8 cellular contexts compared by ENCODE assay signal in the genomic region with DNA sequence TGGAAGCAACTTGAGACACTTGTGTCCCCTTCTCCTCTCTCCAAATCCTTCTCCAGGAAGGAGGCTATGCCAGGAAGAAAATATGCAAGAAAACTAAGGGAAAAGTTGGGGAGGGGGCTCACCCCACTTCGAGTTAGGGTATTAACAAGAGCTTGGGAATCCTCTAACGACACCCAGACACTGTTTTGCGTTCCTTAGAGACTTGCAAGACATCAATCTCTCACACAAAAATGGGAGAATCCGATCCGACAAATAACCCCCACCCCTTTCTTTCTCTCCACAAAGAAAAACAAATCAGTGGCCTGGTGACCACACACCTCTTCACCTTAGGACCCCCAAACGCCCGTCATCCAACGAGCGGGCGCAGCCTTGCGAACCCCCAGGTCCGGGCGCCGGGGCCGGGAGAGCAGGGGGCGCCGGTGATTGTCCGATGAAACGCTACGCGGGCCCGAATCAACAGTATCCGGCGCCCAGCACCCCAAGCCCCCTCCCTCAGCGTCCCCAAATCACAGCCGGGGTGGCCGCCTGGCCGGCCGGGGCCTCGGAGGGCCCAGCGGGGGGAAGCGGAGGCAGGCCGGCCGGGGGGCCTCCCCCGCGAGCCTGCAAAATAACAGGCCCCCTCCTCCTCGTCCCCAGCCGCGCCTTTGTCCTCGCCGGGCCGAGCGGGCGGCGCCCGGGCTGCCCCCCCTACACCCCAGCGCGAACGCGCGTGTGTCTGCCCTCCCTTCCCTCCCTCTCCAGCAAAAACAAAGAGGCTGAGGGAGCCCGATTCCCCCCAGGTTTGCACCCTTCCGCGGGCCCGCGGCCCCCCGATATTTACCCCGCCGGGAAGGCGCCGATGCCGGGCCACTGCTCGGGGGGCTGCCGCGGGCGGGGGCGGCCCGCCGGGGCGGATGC. TPM values are rescaled to one million over a fixed set of nuclear protein-coding genes. Genes with fewer than 3 reads are reported as not detected.
A peak's percentile ranks its signal among the peaks of the same experiment; 100 is the strongest.
DNase-seq lines count a peak whose midpoint lies in the region; ATAC-seq and TF ChIP-seq lines count a peak whose summit lies in the region.

No MANE protein-coding gene starts in this region.

- CTCF ChIA-PET in CD8-positive, alpha-beta memory T cell (lab: Charles Lee) = no interaction called here
- CTCF ChIA-PET in activated naive CD4-positive, alpha-beta T cell treated with anti-CD3 and anti-CD28 coated beads, Interleukin-2, amount 10 ng/mL, durations not matched to agents 7 days and 5 days (lab: Charles Lee) = no interaction called here

- no peak; the same call in 1 of the 2 replicates for TF ChIP-seq CTCF in HFFc6 (IDR thresholded peaks at IDR 0.05)
- TF ChIP-seq CTCF in foreskin fibroblast (IDR thresholded peaks at IDR 0.05; ENCODE audit: low read depth, low read length) = no peak
- TF ChIP-seq CTCF in natural killer cell (IDR thresholded peaks at IDR 0.05) = no peak

- intact Hi-C loops in natural killer cell (cut with micrococcal nuclease) = loop anchor here (2.0 to 10.0 kb wide), 2 partner anchors 44 to 112 kb away; a partner anchor contains a TSS

- DNase-seq in CD8-positive, alpha-beta memory T cell = peak; percentile 40 to 76 (median 63)
- DNase-seq in HFFc6 = peak; percentile 36
- peak; percentile 58 for DNase-seq in RPMI8226
- peak; percentile 70 for DNase-seq in activated naive CD4-positive, alpha-beta T cell treated with anti-CD3 and anti-CD28 coated beads, Interleukin-2, amount 10 ng/mL, durations not matched to agents 7 days and 5 days
- peak in 1 of 2 donors; percentile 83 for DNase-seq in foreskin fibroblast
- peak; percentile 64 for DNase-seq in natural killer cell

- POLR2A ChIA-PET in CD8-positive, alpha-beta memory T cell (lab: Charles Lee) = no interaction called here

- WGBS in thymus = under 1% methylated on average over 70 of the region's 70 CpGs

- H3K36me3 ChIP-seq in CD8-positive, alpha-beta memory T cell (ENCODE audit: insufficient read depth, low read length) = no peaks in the 10 kb centered on the region
- H3K36me3 ChIP-seq in thymus (ENCODE audit: control insufficient read depth, insufficient read depth) = peaks cover 18% of the 10 kb centered on the region

- peak overlapping the region; percentile 86 to 95 (median 90) for H3K4me3 Mint-ChIP-seq in CD8-positive, alpha-beta memory T cell
- peak overlapping the region; percentile 97 for H3K4me3 Mint-ChIP-seq in HFFc6
- H3K4me3 Mint-ChIP-seq in activated naive CD4-positive, alpha-beta T cell treated with anti-CD3 and anti-CD28 coated beads, Interleukin-2, amount 10 ng/mL, durations not matched to agents 7 days and 5 days = peak overlapping the region; percentile 83
- peak overlapping the region; percentile 90 for H3K4me3 Mint-ChIP-seq in natural killer cell

- no peaks in the 10 kb centered on the region for H3K27me3 ChIP-seq in CD8-positive, alpha-beta memory T cell (ENCODE audit: insufficient read depth, low read length, poor library complexity, severe bottlenecking)
- H3K27me3 ChIP-seq in thymus (ENCODE audit: control insufficient read depth, insufficient read depth) = no peaks in the 10 kb centered on the region

- H3K27me3 Mint-ChIP-seq in CD8-positive, alpha-beta memory T cell = no peaks in the 10 kb centered on the region
- peaks cover 17% of the 10 kb centered on the region for H3K27me3 Mint-ChIP-seq in HFFc6 (ENCODE audit: insufficient read depth)
- H3K27me3 Mint-ChIP-seq in activated naive CD4-positive, alpha-beta T cell treated with anti-CD3 and anti-CD28 coated beads, Interleukin-2, amount 10 ng/mL, durations not matched to agents 7 days and 5 days = peaks cover 13% of the 10 kb centered on the region
- H3K27me3 Mint-ChIP-seq in natural killer cell (ENCODE audit: low read depth in 2 of 2) = no peaks in the 10 kb centered on the region

- H3K27ac ChIP-seq in CD8-positive, alpha-beta memory T cell (ENCODE audit: low read depth, low read length) = peak overlapping the region; percentile 77
- H3K27ac ChIP-seq in thymus (ENCODE audit: low read depth) = peak overlapping the region; percentile 90

- H3K36me3 Mint-ChIP-seq in CD8-positive, alpha-beta memory T cell = peaks cover 0 to 9% (median 0%) of the 10 kb centered on the region in 3 donors
- H3K36me3 Mint-ChIP-seq in HFFc6 (ENCODE audit: low read depth) (peaks cover 31% of the 10 kb centered on the region), natural killer cell (no peaks in the 10 kb centered on the region)
- H3K36me3 Mint-ChIP-seq in activated naive CD4-positive, alpha-beta T cell treated with anti-CD3 and anti-CD28 coated beads, Interleukin-2, amount 10 ng/mL, durations not matched to agents 7 days and 5 days = peaks cover 10% of the 10 kb centered on the region

- ATAC-seq in natural killer cell = peak; percentile 69 to 84 (median 73)
- ATAC-seq in GM19351 (IDR thresholded peaks at IDR 0.05; ENCODE audit: unreplicated experiment) = no peak

- H3K4me1 ChIP-seq in CD8-positive, alpha-beta memory T cell (ENCODE audit: insufficient read depth, low read length) = peaks cover 47% of the 10 kb centered on the region
- H3K4me1 ChIP-seq in thymus (ENCODE audit: control insufficient read depth, insufficient read depth, low read length) = peaks cover 14% of the 10 kb centered on the region

- H3K4me1 Mint-ChIP-seq in CD8-positive, alpha-beta memory T cell = peaks cover 40 to 57% (median 49%) of the 10 kb centered on the region in 3 donors
- H3K4me1 Mint-ChIP-seq in HFFc6 (ENCODE audit: low read depth) (peaks cover 66% of the 10 kb centered on the region), natural killer cell (peaks cover 44 to 59% of the 10 kb centered on the region in 2 donors)
- H3K4me1 Mint-ChIP-seq in activated naive CD4-positive, alpha-beta T cell treated with anti-CD3 and anti-CD28 coated beads, Interleukin-2, amount 10 ng/mL, durations not matched to agents 7 days and 5 days = peaks cover 61% of the 10 kb centered on the region

- H3K9me3 Mint-ChIP-seq in CD8-positive, alpha-beta memory T cell = no peaks in the 10 kb centered on the region
- H3K9me3 Mint-ChIP-seq in HFFc6 (no peaks in the 10 kb centered on the region), natural killer cell (no peaks in the 10 kb centered on the region)
- no peaks in the 10 kb centered on the region for H3K9me3 Mint-ChIP-seq in activated naive CD4-positive, alpha-beta T cell treated with anti-CD3 and anti-CD28 coated beads, Interleukin-2, amount 10 ng/mL, durations not matched to agents 7 days and 5 days

- H3K9me3 ChIP-seq in CD8-positive, alpha-beta memory T cell (ENCODE audit: low read length) = no peaks in the 10 kb centered on the region
- no peaks in the 10 kb centered on the region for H3K9me3 ChIP-seq in thymus (ENCODE audit: control insufficient read depth)

- peak overlapping the region; percentile 60 for H3K4me3 ChIP-seq in CD8-positive, alpha-beta memory T cell (ENCODE audit: low read length)
- H3K4me3 ChIP-seq in foreskin fibroblast (ENCODE audit: low read depth in 1 of 2, low read length in 2 of 2) = peak overlapping the region; percentile 60 to 98
- H3K4me3 ChIP-seq in thymus (ENCODE audit: low read length) = peak overlapping the region; percentile 81

- peak overlapping the region; percentile 93 to 100 (median 97) for H3K27ac Mint-ChIP-seq in CD8-positive, alpha-beta memory T cell
- H3K27ac Mint-ChIP-seq in HFFc6 = peak overlapping the region; percentile 97
- peak overlapping the region; percentile 95 for H3K27ac Mint-ChIP-seq in activated naive CD4-positive, alpha-beta T cell treated with anti-CD3 and anti-CD28 coated beads, Interleukin-2, amount 10 ng/mL, durations not matched to agents 7 days and 5 days
- H3K27ac Mint-ChIP-seq in natural killer cell = peak overlapping the region; percentile 88 to 95

RNA-seq across cellular contexts. Expression of a gene that starts 0.6 kb away (rescaled TPM):
- total RNA-seq in CD8-positive, alpha-beta memory T cell = 100 to 1,000 TPM; 102 to 105 TPM
- polyA plus RNA-seq in CD8-positive, alpha-beta memory T cell = 14.1 TPM
- total RNA-seq in HFFc6 (2021; fragmentation: NEBNext Ultra II Directional; extraction: Animal tissue kit (Norgen Biotek cat#: 25700)) = 100 to 1,000 TPM; 166 to 184 (median 172) TPM
- total RNA-seq in natural killer cell = 100 to 1,000 TPM; 126 to 178 (median 149) TPM
- 81.3 TPM for polyA plus RNA-seq in thymus

RNA-seq across cellular contexts. Expression of a gene that starts 43.8 kb away (rescaled TPM):
- total RNA-seq in CD8-positive, alpha-beta memory T cell = 10 to 100 TPM; 29.0 to 31.7 TPM
- 23.4 TPM for polyA plus RNA-seq in CD8-positive, alpha-beta memory T cell
- 100 to 1,000 TPM; 104 to 125 (median 111) TPM for total RNA-seq in HFFc6 (2021; fragmentation: NEBNext Ultra II Directional; extraction: Animal tissue kit (Norgen Biotek cat#: 25700))
- total RNA-seq in natural killer cell = 10 to 100 TPM; 58.1 to 72.5 (median 68.6) TPM
- polyA plus RNA-seq in thymus = 11.2 TPM
